9 cellular contexts compared by ENCODE assay signal in genomic region chr11:45079943-45080719, GRCh38.
DNase-seq lines count a peak whose midpoint lies in the region; ATAC-seq and TF ChIP-seq lines count a peak whose summit lies in the region.
"Had no signal": no experiment of that assay in that cellular context is flagged by ENCODE, and none has a peak within 500 bp of the region (broad histone marks: within the 10 kb centered on the region; RNA-seq: fewer than 3 reads in every experiment).

No MANE protein-coding gene starts in this region.

- CTCF ChIA-PET in WTC11 (lab: Charles Lee): interaction anchor here (0.8 to 5.4 kb wide), 9 partner anchors 11 to 153 kb away, joined by 3 to 58 read pairs (median 4); no protein-coding TSS in a partner anchor

- peaks cover 2 to 12% of the 10 kb centered on the region in 2 donors for H3K9me3 Mint-ChIP-seq in activated naive CD4-positive, alpha-beta T cell treated with anti-CD3 and anti-CD28 coated beads, Interleukin-2, amount 50 U/mL, for 72 hours
- H3K9me3 Mint-ChIP-seq in WTC11: no peaks in the 10 kb centered on the region

- no peaks in the 10 kb centered on the region for H3K9me3 ChIP-seq in cardiac muscle cell (ENCODE audit: low read depth)
- no peaks in the 10 kb centered on the region for H3K9me3 ChIP-seq in right atrium auricular region
- H3K9me3 ChIP-seq in SU-DHL-6 (ENCODE audit: insufficient read depth, low read length): no peaks in the 10 kb centered on the region
- no peaks in the 10 kb centered on the region for H3K9me3 ChIP-seq in HAP-1

- H3K36me3 ChIP-seq in cardiac muscle cell (no peaks in the 10 kb centered on the region), right atrium auricular region (no peaks in the 10 kb centered on the region), SU-DHL-6 (ENCODE audit: low read length) (no peaks in the 10 kb centered on the region), rectal smooth muscle tissue (ENCODE audit: control insufficient read depth, insufficient read depth, low read length) (no peaks in the 10 kb centered on the region), HAP-1 (replicated peaks) (no peaks in the 10 kb centered on the region)

- H3F3A ChIP-seq in SU-DHL-6 (ENCODE audit: insufficient read depth): no peaks in the 10 kb centered on the region

- H3K4me2 ChIP-seq in SU-DHL-6 (ENCODE audit: low read depth, low read length, poor library complexity, severe bottlenecking): no peak overlapping the region

- DNase-seq in cardiac muscle cell (ENCODE audit: low read depth in 1 of 2, low spot score in 1 of 2) (no peak), right atrium auricular region (ENCODE audit: low spot score) (no peak), WTC11 (ENCODE audit: low spot score) (no peak), HAP-1 (ENCODE audit: low spot score in 2 of 2) (no peak)
- DNase-seq in activated naive CD4-positive, alpha-beta T cell treated with anti-CD3 and anti-CD28 coated beads, Interleukin-2, amount 50 U/mL, for 72 hours (ENCODE audit: low spot score in 2 of 2): peak; percentile 47 to 60

- H3K4me3 Mint-ChIP-seq in WTC11: no peak overlapping the region

- peaks cover 21 to 29% of the 10 kb centered on the region in 2 donors for H3K36me3 Mint-ChIP-seq in activated naive CD4-positive, alpha-beta T cell treated with anti-CD3 and anti-CD28 coated beads, Interleukin-2, amount 50 U/mL, for 72 hours
- H3K36me3 Mint-ChIP-seq in WTC11: no peaks in the 10 kb centered on the region

- no peaks in the 10 kb centered on the region for H3K9me2 ChIP-seq in SU-DHL-6 (replicated peaks; ENCODE audit: insufficient read depth, low read length)

- no peaks in the 10 kb centered on the region for H4K20me1 ChIP-seq in SU-DHL-6 (ENCODE audit: low read depth, low read length)

- H3K4me1 ChIP-seq in cardiac muscle cell (ENCODE audit: low read depth): peaks cover 24% of the 10 kb centered on the region
- H3K4me1 ChIP-seq in right atrium auricular region: peaks cover 0 to 19% of the 10 kb centered on the region in 2 donors
- H3K4me1 ChIP-seq in rectal smooth muscle tissue (ENCODE audit: control insufficient read depth, insufficient read depth, low read length): peaks cover 15% of the 10 kb centered on the region
- H3K4me1 ChIP-seq in HAP-1: no peaks in the 10 kb centered on the region

- H3K79me2 ChIP-seq in SU-DHL-6 (ENCODE audit: insufficient read depth, low read length): no peaks in the 10 kb centered on the region

- no peak overlapping the region for H3K4me3 ChIP-seq in cardiac muscle cell
- no peak overlapping the region for H3K4me3 ChIP-seq in right atrium auricular region
- no peak overlapping the region for H3K4me3 ChIP-seq in SU-DHL-6 (ENCODE audit: insufficient read depth, low read length, poor library complexity, severe bottlenecking)
- no peak overlapping the region for H3K4me3 ChIP-seq in rectal smooth muscle tissue (ENCODE audit: low read length)
- no peak overlapping the region for H3K4me3 ChIP-seq in HAP-1

- POLR2A ChIA-PET in WTC11 (lab: Charles Lee): no interaction called here

- H3K27ac Mint-ChIP-seq in activated naive CD4-positive, alpha-beta T cell treated with anti-CD3 and anti-CD28 coated beads, Interleukin-2, amount 50 U/mL, for 72 hours: peak overlapping the region; percentile 86 to 95
- H3K27ac Mint-ChIP-seq in WTC11: no peak overlapping the region

- no peaks in the 10 kb centered on the region; the same call in 1 of the 2 replicates for H3K27me3 Mint-ChIP-seq in WTC11 (ENCODE audit: low read depth)

- in situ Hi-C loops in HAP-1 (cut with MboI; ENCODE audit: low sequenced_read_pairs): no loop called here

- H3K9ac ChIP-seq in SU-DHL-6 (ENCODE audit: low read length): no peak overlapping the region
- H3K9ac ChIP-seq in rectal smooth muscle tissue (ENCODE audit: low read length): no peak overlapping the region

- H3K27me3 ChIP-seq in cardiac muscle cell (no peaks in the 10 kb centered on the region), right atrium auricular region (no peaks in the 10 kb centered on the region), SU-DHL-6 (ENCODE audit: low read length) (no peaks in the 10 kb centered on the region), rectal smooth muscle tissue (ENCODE audit: control insufficient read depth, insufficient read depth, low read length) (no peaks in the 10 kb centered on the region), HAP-1 (ENCODE audit: low read depth) (peaks cover 2% of the 10 kb centered on the region; the same call in 1 of the 2 replicates)

- peaks cover 54% of the 10 kb centered on the region for H3K4me1 Mint-ChIP-seq in WTC11

- ATAC-seq in activated naive CD4-positive, alpha-beta T cell treated with anti-CD3 and anti-CD28 coated beads, Interleukin-2, amount 50 U/mL, for 72 hours: peak; percentile 80 to 84
- no peak for ATAC-seq in WTC11
- no peak for ATAC-seq in HG03442 (IDR thresholded peaks at IDR 0.05; ENCODE audit: unreplicated experiment)

- no peak for TF ChIP-seq CTCF in cardiac muscle cell (IDR thresholded peaks at IDR 0.05; ENCODE audit: low read depth, low read length)
- no peak for TF ChIP-seq CTCF in right atrium auricular region (IDR thresholded peaks at IDR 0.05)
- no peak for TF ChIP-seq CTCF in SU-DHL-6 (IDR thresholded peaks at IDR 0.05; ENCODE audit: insufficient read depth, low read length, poor library complexity, severe bottlenecking)
- no peak for TF ChIP-seq CTCF in WTC11 (IDR thresholded peaks at IDR 0.05)

- peak overlapping the region; percentile 10 for H2AFZ ChIP-seq in SU-DHL-6 (ENCODE audit: low read depth, low read length, severe bottlenecking)

- H3K27ac ChIP-seq in cardiac muscle cell: peak overlapping the region; percentile 26
- no peak overlapping the region for H3K27ac ChIP-seq in right atrium auricular region
- no peak overlapping the region for H3K27ac ChIP-seq in SU-DHL-6 (ENCODE audit: low read depth, low read length)
- H3K27ac ChIP-seq in rectal smooth muscle tissue (ENCODE audit: low read depth, low read length): peak overlapping the region; percentile 48
- H3K27ac ChIP-seq: VCaP had no signal

TF ChIP-seq in WTC11, 78 proteins besides CTCF, POLR2A, EP300 and RAD21:
- TF ChIP-seq MXD4 (CRISPR knock-in tag; IDR thresholded peaks at IDR 0.05; ENCODE audit: borderline replicate concordance): no peak
- TF ChIP-seq GRHL2 (CRISPR knock-in tag; IDR thresholded peaks at IDR 0.05; ENCODE audit: insufficient replicate concordance, severe bottlenecking): no peak
- TF ChIP-seq FOXK1 (CRISPR knock-in tag; IDR thresholded peaks at IDR 0.05): no peak
- no peak for TF ChIP-seq ARID4B (CRISPR knock-in tag; IDR thresholded peaks at IDR 0.05; ENCODE audit: borderline replicate concordance)
TF ChIP-seq in WTC11: peak in this region for 0.

Comparison
In these comparisons a context has a peak if more than half of its experiments do, and no peak if none do; other contexts are left out.
1. H3K27ac ChIP-seq: peak in cardiac muscle cell (single experiment) and rectal smooth muscle tissue (single experiment); none in right atrium auricular region (0 of 2) and SU-DHL-6 (single experiment).
2. DNase-seq: peak in activated naive CD4-positive, alpha-beta T cell treated with anti-CD3 and anti-CD28 coated beads, Interleukin-2, amount 50 U/mL, for 72 hours (2 of 2); none in cardiac muscle cell (0 of 2), right atrium auricular region (single experiment), WTC11 (single experiment) and HAP-1 (0 of 2).
3. ATAC-seq: peak in activated naive CD4-positive, alpha-beta T cell treated with anti-CD3 and anti-CD28 coated beads, Interleukin-2, amount 50 U/mL, for 72 hours (2 of 2); none in WTC11 (single experiment) and HG03442 (single experiment).